Comparison of ENCODE assay signal across 1 cellular context in genomic region chr2:171161425-171162289, GRCh38.
TF ChIP-seq lines count a peak whose summit lies in the region.

No MANE protein-coding gene starts in this region.

TF ChIP-seq in HepG2, 621 proteins besides CTCF, POLR2A, EP300 and RAD21 (continued from another document and continues in another):
- TF ChIP-seq, protein P1, sequence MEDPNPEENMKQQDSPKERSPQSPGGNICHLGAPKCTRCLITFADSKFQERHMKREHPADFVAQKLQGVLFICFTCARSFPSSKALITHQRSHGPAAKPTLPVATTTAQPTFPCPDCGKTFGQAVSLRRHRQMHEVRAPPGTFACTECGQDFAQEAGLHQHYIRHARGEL (CRISPR knock-in tag; IDR thresholded peaks at IDR 0.05), result no peak
- TF ChIP-seq ZNF282 (IDR thresholded peaks at IDR 0.05; ENCODE audit: partially characterized antibody) (no peak), DRAP1 (CRISPR knock-in tag; IDR thresholded peaks at IDR 0.05) (peak; percentile 5; the same call in 1 of the 2 replicates), RARG (CRISPR knock-in tag; IDR thresholded peaks at IDR 0.05; ENCODE audit: low read depth) (no peak), ZNF589 (CRISPR knock-in tag; conservative IDR thresholded peaks at IDR 0.05) (no peak), TBX3 (IDR thresholded peaks at IDR 0.05; ENCODE audit: borderline replicate concordance) (no peak), ARNTL (CRISPR knock-in tag; IDR thresholded peaks at IDR 0.05) (no peak), ZMAT3 (CRISPR knock-in tag; conservative IDR thresholded peaks at IDR 0.05) (no peak), SOX5 (CRISPR knock-in tag; IDR thresholded peaks at IDR 0.05; ENCODE audit: borderline replicate concordance) (no peak), ZFP1 (CRISPR knock-in tag; IDR thresholded peaks at IDR 0.05) (no peak), ZFP36L2 (CRISPR knock-in tag; IDR thresholded peaks at IDR 0.05) (no peak), HES4 (CRISPR knock-in tag; IDR thresholded peaks at IDR 0.05; ENCODE audit: borderline replicate concordance) (no peak), ZNF615 (CRISPR knock-in tag; IDR thresholded peaks at IDR 0.05; ENCODE audit: borderline replicate concordance) (no peak), ZNF331 (CRISPR knock-in tag; IDR thresholded peaks at IDR 0.05) (no peak), CBX2 (IDR thresholded peaks at IDR 0.05; ENCODE audit: low read depth, low read length) (no peak), CBX2 (CRISPR knock-in tag; IDR thresholded peaks at IDR 0.05; ENCODE audit: low read depth) (no peak), IRF1 (CRISPR knock-in tag; IDR thresholded peaks at IDR 0.05; ENCODE audit: low read depth) (no peak), HNF1B (CRISPR knock-in tag; IDR thresholded peaks at IDR 0.05) (no peak), SMYD3 (CRISPR knock-in tag; IDR thresholded peaks at IDR 0.05) (no peak), ZNF850 (CRISPR knock-in tag; conservative IDR thresholded peaks at IDR 0.05) (no peak), AGO1 (IDR thresholded peaks at IDR 0.05; ENCODE audit: low read depth, low read length, poor library complexity, severe bottlenecking) (no peak), ZNF564 (CRISPR knock-in tag; IDR thresholded peaks at IDR 0.05) (no peak), TSC22D2 (CRISPR knock-in tag; IDR thresholded peaks at IDR 0.05; ENCODE audit: borderline replicate concordance) (no peak), ZNF660 (CRISPR knock-in tag; IDR thresholded peaks at IDR 0.05; ENCODE audit: borderline replicate concordance, low read depth) (no peak), RCOR2 (CRISPR knock-in tag; IDR thresholded peaks at IDR 0.05) (no peak), JUND (CRISPR knock-in tag; IDR thresholded peaks at IDR 0.05) (no peak), NR2F1 (CRISPR knock-in tag; IDR thresholded peaks at IDR 0.05) (no peak), PCBP2 (optimal IDR thresholded peaks at IDR 0.05; ENCODE audit: low read depth, low read length, poor library complexity, severe bottlenecking) (no peak), ZNF251 (CRISPR knock-in tag; IDR thresholded peaks at IDR 0.05) (no peak), ZNF772 (CRISPR knock-in tag; IDR thresholded peaks at IDR 0.05) (no peak), ZFP41 (CRISPR knock-in tag; IDR thresholded peaks at IDR 0.05; ENCODE audit: borderline replicate concordance) (no peak), SMAD1 (CRISPR knock-in tag; IDR thresholded peaks at IDR 0.05; ENCODE audit: borderline replicate concordance, low read depth) (no peak), ZNF878 (CRISPR knock-in tag; IDR thresholded peaks at IDR 0.05) (no peak), ARHGAP35 (CRISPR knock-in tag; IDR thresholded peaks at IDR 0.05; ENCODE audit: borderline replicate concordance) (no peak), MEF2D (CRISPR knock-in tag; IDR thresholded peaks at IDR 0.05) (no peak), HNRNPLL (IDR thresholded peaks at IDR 0.05; ENCODE audit: low read depth, low read length, poor library complexity, severe bottlenecking) (no peak), ZNF512 (CRISPR knock-in tag; IDR thresholded peaks at IDR 0.05) (no peak), ZNF550 (CRISPR knock-in tag; IDR thresholded peaks at IDR 0.05; ENCODE audit: borderline replicate concordance) (no peak), XBP1 (CRISPR knock-in tag; IDR thresholded peaks at IDR 0.05) (0 out of 2 replicates have a peak, but pooled peaks have one; percentile 49), BCLAF1 (IDR thresholded peaks at IDR 0.05) (no peak), ZNF768 (CRISPR knock-in tag; IDR thresholded peaks at IDR 0.05) (no peak), KLF16 (CRISPR knock-in tag; IDR thresholded peaks at IDR 0.05) (peak in 1 of 2 experiments; percentile 52; a peak in 1 of 4 replicates), NAIF1 (CRISPR knock-in tag; IDR thresholded peaks at IDR 0.05; ENCODE audit: borderline replicate concordance) (no peak)
- TF ChIP-seq, protein P2, sequence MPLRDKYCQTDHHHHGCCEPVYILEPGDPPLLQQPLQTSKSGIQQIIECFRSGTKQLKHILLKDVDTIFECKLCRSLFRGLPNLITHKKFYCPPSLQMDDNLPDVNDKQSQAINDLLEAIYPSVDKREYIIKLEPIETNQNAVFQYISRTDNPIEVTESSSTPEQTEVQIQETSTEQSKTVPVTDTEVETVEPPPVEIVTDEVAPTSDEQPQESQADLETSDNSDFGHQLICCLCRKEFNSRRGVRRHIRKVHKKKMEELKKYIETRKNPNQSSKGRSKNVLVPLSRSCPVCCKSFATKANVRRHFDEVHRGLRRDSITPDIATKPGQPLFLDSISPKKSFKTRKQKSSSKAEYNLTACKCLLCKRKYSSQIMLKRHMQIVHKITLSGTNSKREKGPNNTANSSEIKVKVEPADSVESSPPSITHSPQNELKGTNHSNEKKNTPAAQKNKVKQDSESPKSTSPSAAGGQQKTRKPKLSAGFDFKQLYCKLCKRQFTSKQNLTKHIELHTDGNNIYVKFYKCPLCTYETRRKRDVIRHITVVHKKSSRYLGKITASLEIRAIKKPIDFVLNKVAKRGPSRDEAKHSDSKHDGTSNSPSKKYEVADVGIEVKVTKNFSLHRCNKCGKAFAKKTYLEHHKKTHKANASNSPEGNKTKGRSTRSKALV (CRISPR knock-in tag; IDR thresholded peaks at IDR 0.05), result no peak
- TF ChIP-seq, protein P3, sequence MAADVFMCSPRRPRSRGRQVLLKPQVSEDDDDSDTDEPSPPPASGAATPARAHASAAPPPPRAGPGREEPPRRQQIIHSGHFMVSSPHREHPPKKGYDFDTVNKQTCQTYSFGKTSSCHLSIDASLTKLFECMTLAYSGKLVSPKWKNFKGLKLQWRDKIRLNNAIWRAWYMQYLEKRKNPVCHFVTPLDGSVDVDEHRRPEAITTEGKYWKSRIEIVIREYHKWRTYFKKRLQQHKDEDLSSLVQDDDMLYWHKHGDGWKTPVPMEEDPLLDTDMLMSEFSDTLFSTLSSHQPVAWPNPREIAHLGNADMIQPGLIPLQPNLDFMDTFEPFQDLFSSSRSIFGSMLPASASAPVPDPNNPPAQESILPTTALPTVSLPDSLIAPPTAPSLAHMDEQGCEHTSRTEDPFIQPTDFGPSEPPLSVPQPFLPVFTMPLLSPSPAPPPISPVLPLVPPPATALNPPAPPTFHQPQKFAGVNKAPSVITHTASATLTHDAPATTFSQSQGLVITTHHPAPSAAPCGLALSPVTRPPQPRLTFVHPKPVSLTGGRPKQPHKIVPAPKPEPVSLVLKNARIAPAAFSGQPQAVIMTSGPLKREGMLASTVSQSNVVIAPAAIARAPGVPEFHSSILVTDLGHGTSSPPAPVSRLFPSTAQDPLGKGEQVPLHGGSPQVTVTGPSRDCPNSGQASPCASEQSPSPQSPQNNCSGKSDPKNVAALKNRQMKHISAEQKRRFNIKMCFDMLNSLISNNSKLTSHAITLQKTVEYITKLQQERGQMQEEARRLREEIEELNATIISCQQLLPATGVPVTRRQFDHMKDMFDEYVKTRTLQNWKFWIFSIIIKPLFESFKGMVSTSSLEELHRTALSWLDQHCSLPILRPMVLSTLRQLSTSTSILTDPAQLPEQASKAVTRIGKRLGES (CRISPR knock-in tag; IDR thresholded peaks at IDR 0.05; ENCODE audit: borderline replicate concordance), result 0 out of 2 replicates have a peak, but pooled peaks have one; percentile 26
- TF ChIP-seq, protein P4, sequence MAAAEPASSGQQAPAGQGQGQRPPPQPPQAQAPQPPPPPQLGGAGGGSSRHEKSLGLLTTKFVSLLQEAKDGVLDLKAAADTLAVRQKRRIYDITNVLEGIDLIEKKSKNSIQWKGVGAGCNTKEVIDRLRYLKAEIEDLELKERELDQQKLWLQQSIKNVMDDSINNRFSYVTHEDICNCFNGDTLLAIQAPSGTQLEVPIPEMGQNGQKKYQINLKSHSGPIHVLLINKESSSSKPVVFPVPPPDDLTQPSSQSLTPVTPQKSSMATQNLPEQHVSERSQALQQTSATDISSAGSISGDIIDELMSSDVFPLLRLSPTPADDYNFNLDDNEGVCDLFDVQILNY (CRISPR knock-in tag; conservative IDR thresholded peaks at IDR 0.05), result no peak
- TF ChIP-seq, protein P5, sequence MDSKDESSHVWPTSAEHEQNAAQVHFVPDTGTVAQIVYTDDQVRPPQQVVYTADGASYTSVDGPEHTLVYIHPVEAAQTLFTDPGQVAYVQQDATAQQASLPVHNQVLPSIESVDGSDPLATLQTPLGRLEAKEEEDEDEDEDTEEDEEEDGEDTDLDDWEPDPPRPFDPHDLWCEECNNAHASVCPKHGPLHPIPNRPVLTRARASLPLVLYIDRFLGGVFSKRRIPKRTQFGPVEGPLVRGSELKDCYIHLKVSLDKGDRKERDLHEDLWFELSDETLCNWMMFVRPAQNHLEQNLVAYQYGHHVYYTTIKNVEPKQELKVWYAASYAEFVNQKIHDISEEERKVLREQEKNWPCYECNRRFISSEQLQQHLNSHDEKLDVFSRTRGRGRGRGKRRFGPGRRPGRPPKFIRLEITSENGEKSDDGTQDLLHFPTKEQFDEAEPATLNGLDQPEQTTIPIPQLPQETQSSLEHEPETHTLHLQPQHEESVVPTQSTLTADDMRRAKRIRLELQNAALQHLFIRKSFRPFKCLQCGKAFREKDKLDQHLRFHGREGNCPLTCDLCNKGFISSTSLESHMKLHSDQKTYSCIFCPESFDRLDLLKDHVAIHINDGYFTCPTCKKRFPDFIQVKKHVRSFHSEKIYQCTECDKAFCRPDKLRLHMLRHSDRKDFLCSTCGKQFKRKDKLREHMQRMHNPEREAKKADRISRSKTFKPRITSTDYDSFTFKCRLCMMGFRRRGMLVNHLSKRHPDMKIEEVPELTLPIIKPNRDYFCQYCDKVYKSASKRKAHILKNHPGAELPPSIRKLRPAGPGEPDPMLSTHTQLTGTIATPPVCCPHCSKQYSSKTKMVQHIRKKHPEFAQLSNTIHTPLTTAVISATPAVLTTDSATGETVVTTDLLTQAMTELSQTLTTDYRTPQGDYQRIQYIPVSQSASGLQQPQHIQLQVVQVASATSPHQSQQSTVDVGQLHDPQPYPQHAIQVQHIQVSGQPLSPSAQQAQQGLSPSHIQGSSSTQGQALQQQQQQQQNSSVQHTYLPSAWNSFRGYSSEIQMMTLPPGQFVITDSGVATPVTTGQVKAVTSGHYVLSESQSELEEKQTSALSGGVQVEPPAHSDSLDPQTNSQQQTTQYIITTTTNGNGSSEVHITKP (CRISPR knock-in tag; IDR thresholded peaks at IDR 0.05; ENCODE audit: low read depth), result no peak
